In genomic region chr2:229794636-229795035, GRCh38 we compare ENCODE assay signal across 35 cellular contexts.
"Had no signal": no experiment of that assay in that cellular context is flagged by ENCODE, and none has a peak within 500 bp of the region (broad histone marks: within the 10 kb centered on the region; RNA-seq: fewer than 3 reads in every experiment).

No MANE protein-coding gene starts in this region.

- H3K27me3 ChIP-seq: MG63 had no signal

- H3K9ac ChIP-seq: KMS-11 had no signal

- H3K4me2 ChIP-seq: KMS-11 had no signal

- H3K27ac ChIP-seq: KMS-11 had no signal

- H3K9me3 ChIP-seq: MG63 had no signal

- H3K4me3 ChIP-seq: MG63 had no signal

- DNase-seq: Karpas-422, Kasumi-1, MG63, MM.1S, MV-4-11, NCI-H1048, NCI-H1092, NCI-H1092 treated with DMSO at 0.1 percent for 48 hours, NCI-H1105, NCI-H1105 treated with DMSO at 0.1 percent for 48 hours, NCI-H1417, NCI-H1417 treated with DMSO at 0.1 percent for 48 hours, NCI-H1436, NCI-H1436 treated with DMSO at 0.1 percent for 48 hours, NCI-H146, NCI-H1694, NCI-H1694 treated with DMSO at 0.1 percent for 48 hours, NCI-H187, NCI-H187 treated with DMSO at 0.1 percent for 48 hours, NCI-H1930, NCI-H2029, NCI-H2029 treated with DMSO at 0.1 percent for 48 hours, NCI-H2081, NCI-H2081 treated with DMSO at 0.1 percent for 48 hours, NCI-H2107, NCI-H2171, NCI-H2171 treated with DMSO at 0.1 percent for 48 hours, NCI-H2227 treated with DMSO at 0.1 percent for 48 hours, NCI-H226, NCI-H345, NCI-H446, NCI-H446 treated with DMSO at 0.1 percent for 48 hours, NCI-H510A, NCI-H510A treated with DMSO at 0.1 percent for 48 hours had no signal
